ENCODE assay signal across 28 cellular contexts in the genomic region with DNA sequence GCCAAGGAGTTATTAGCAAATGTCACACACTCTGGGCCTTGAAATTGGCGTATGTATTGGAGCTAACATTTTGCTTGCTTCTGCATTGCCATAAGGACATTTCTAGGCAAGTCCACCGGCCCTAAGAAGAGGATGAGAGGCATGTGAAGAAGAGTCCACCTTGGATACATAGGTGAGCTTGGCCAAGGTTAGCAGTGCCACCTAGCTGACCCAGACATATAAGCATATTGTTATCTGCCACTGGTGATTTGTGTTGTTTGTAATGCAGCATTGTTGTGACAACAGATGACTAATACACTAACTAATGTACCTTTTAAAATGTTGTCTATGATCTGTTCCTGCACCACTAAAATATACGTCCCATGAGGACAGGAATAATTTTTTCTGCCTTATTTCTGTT. TPM values are rescaled to one million over a fixed set of nuclear protein-coding genes. Genes with fewer than 3 reads are reported as not detected.
"Had no signal": no experiment of that assay in that cellular context is flagged by ENCODE, and none has a peak within 500 bp of the region (broad histone marks: within the 10 kb centered on the region; RNA-seq: fewer than 3 reads in every experiment).

No MANE protein-coding gene starts in this region.

- H3K27ac ChIP-seq: hepatocyte, left ventricle myocardium inferior, transverse colon, uterus, VCaP had no signal

- H3K27me3 ChIP-seq: hepatocyte, transverse colon, uterus had no signal

- H3K79me2 ChIP-seq: hepatocyte had no signal

- ATAC-seq: activated CD8-positive, alpha-beta T cell treated with anti-CD3 and anti-CD28 coated beads, Interleukin-2, amount 10 ng/mL, durations not matched to agents 7 days and 5 days; activated naive CD4-positive, alpha-beta T cell treated with anti-CD3 and anti-CD28 coated beads, Interleukin-2, amount 50 U/mL, for 72 hours; activated T-helper 17 cell treated with anti-CD3 and anti-CD28 coated beads, Interleukin-2, amount 50 U/mL, for 72 hours; natural killer cell treated with Interleukin-12 subunit alpha and Interleukin-12 subunit beta and Interleukin-15 and Interleukin-18, amount 100 ng/mL, for 72 hours; stimulated activated naive B cell treated with anti-CD40 and anti-IgM and Interleukin-4, amounts not matched to agents 10 μg/mL and 1 μg/mL and 100 μg/mL, for 72 hours had no signal

- H3K27ac Mint-ChIP-seq: activated CD8-positive, alpha-beta T cell treated with anti-CD3 and anti-CD28 coated beads, Interleukin-2, amount 10 ng/mL, durations not matched to agents 7 days and 5 days; activated naive CD4-positive, alpha-beta T cell treated with anti-CD3 and anti-CD28 coated beads, Interleukin-2, amount 50 U/mL, for 72 hours; activated T-cell treated with anti-CD3 and anti-CD28 coated beads, Interleukin-2, amount 50 U/mL, for 24 hours; activated T-helper 17 cell treated with anti-CD3 and anti-CD28 coated beads, Interleukin-2, amount 50 U/mL, for 72 hours; brain; natural killer cell treated with Interleukin-12 subunit alpha and Interleukin-12 subunit beta and Interleukin-15 and Interleukin-18, amount 100 ng/mL, for 72 hours; progenitor cell of endocrine pancreas; stimulated activated naive B cell treated with anti-CD40 and anti-IgM and Interleukin-4, amounts not matched to agents 10 μg/mL and 1 μg/mL and 100 μg/mL, for 72 hours had no signal

- H3K9me3 Mint-ChIP-seq: activated T-cell treated with anti-CD3 and anti-CD28 coated beads, Interleukin-2, amount 50 U/mL, for 24 hours; activated T-helper 17 cell treated with anti-CD3 and anti-CD28 coated beads, Interleukin-2, amount 50 U/mL, for 72 hours; natural killer cell treated with Interleukin-12 subunit alpha and Interleukin-12 subunit beta and Interleukin-15 and Interleukin-18, amount 100 ng/mL, for 72 hours had no signal

- H3K36me3 Mint-ChIP-seq: activated naive CD4-positive, alpha-beta T cell treated with anti-CD3 and anti-CD28 coated beads, Interleukin-2, amount 50 U/mL, for 72 hours; brain; natural killer cell treated with Interleukin-12 subunit alpha and Interleukin-12 subunit beta and Interleukin-15 and Interleukin-18, amount 100 ng/mL, for 72 hours; stimulated activated naive B cell treated with anti-CD40 and anti-IgM and Interleukin-4, amounts not matched to agents 10 μg/mL and 1 μg/mL and 100 μg/mL, for 72 hours had no signal

- H2AFZ ChIP-seq: hepatocyte had no signal

- H3K4me1 Mint-ChIP-seq: activated T-helper 17 cell treated with anti-CD3 and anti-CD28 coated beads, Interleukin-2, amount 50 U/mL, for 72 hours; brain had no signal

- H3K36me3 ChIP-seq: left ventricle myocardium inferior, transverse colon, uterus had no signal

- H3K4me1 ChIP-seq: left ventricle myocardium inferior, transverse colon, uterus had no signal

- H3K4me2 ChIP-seq: hepatocyte had no signal

- H3K4me3 Mint-ChIP-seq: activated CD8-positive, alpha-beta T cell treated with anti-CD3 and anti-CD28 coated beads, Interleukin-2, amount 10 ng/mL, durations not matched to agents 7 days and 5 days; activated T-cell treated with anti-CD3 and anti-CD28 coated beads, Interleukin-2, amount 50 U/mL, for 24 hours; activated T-helper 17 cell treated with anti-CD3 and anti-CD28 coated beads, Interleukin-2, amount 50 U/mL, for 72 hours; brain; natural killer cell treated with Interleukin-12 subunit alpha and Interleukin-12 subunit beta and Interleukin-15 and Interleukin-18, amount 100 ng/mL, for 72 hours; stimulated activated naive B cell treated with anti-CD40 and anti-IgM and Interleukin-4, amounts not matched to agents 10 μg/mL and 1 μg/mL and 100 μg/mL, for 72 hours had no signal

- DNase-seq: activated CD4-positive, alpha-beta T cell treated with anti-CD3 and anti-CD28 coated beads for 1 hour; activated CD4-positive, alpha-beta T cell treated with anti-CD3 and anti-CD28 coated beads, Interleukin-2, amount 50 U/mL, for 1 hour; activated CD8-positive, alpha-beta T cell treated with anti-CD3 and anti-CD28 coated beads, Interleukin-2, amount 10 ng/mL, durations not matched to agents 7 days and 5 days; activated T-cell treated with anti-CD3 and anti-CD28 coated beads, Interleukin-2, amount 50 U/mL, for 24 hours; aorta; caudate nucleus; dermis blood vessel endothelial cell; effector CD8-positive, alpha-beta T cell; foreskin melanocyte; left ventricle myocardium inferior; midbrain; retina; stimulated activated CD4-positive, alpha-beta T cell treated with anti-CD3 and anti-CD28 coated beads, Interleukin-2, amount 100 ng/mL, for 48 hours; stimulated activated CD8-positive, alpha-beta memory T cell treated with anti-CD3 and anti-CD28 coated beads, Interleukin-4, amount 100 ng/mL, for 48 hours; stimulated activated naive B cell treated with anti-CD40 and anti-IgM and Interleukin-4, amounts not matched to agents 10 μg/mL and 1 μg/mL and 100 μg/mL, for 72 hours; transverse colon; uterus had no signal

- H3K4me3 ChIP-seq: hepatocyte, left ventricle myocardium inferior, transverse colon, uterus had no signal

- H3K9me3 ChIP-seq: left ventricle myocardium inferior, transverse colon, uterus had no signal

RNA-seq across cellular contexts. Expression of gene HLA-DQA2, which starts 24.8 kb away (rescaled TPM):
- total RNA-seq: activated CD8-positive, alpha-beta T cell treated with anti-CD3 and anti-CD28 coated beads, Interleukin-2, amount 10 ng/mL, durations not matched to agents 7 days and 5 days; activated naive CD4-positive, alpha-beta T cell treated with anti-CD3 and anti-CD28 coated beads, Interleukin-2, amount 50 U/mL, for 72 hours; dermis blood vessel endothelial cell; hepatocyte; lung microvascular endothelial cell; osteocyte; temporal lobe had no signal
- polyA plus RNA-seq: adipose tissue, aorta, hepatocyte had no signal

RNA-seq across cellular contexts. Expression of gene HLA-DQB2, which starts 46.9 kb away (rescaled TPM):
- total RNA-seq: dermis blood vessel endothelial cell, hepatocyte, lung microvascular endothelial cell, osteocyte, progenitor cell of endocrine pancreas, temporal lobe had no signal
- polyA plus RNA-seq: adipose tissue, aorta, hepatocyte had no signal

RNA-seq across cellular contexts. Expression of gene HLA-DQB1, which starts 49.9 kb away (rescaled TPM):
- total RNA-seq: dermis blood vessel endothelial cell, osteocyte, temporal lobe had no signal
